ENCODE assay signal across 8 cellular contexts in genomic region chr1:111202707-111203623, GRCh38. TPM values are rescaled to one million over a fixed set of nuclear protein-coding genes. Genes with fewer than 3 reads are reported as not detected.
DNase-seq lines count a peak whose midpoint lies in the region; ATAC-seq and TF ChIP-seq lines count a peak whose summit lies in the region.

No MANE protein-coding gene starts in this region.

- H3K27me3 Mint-ChIP-seq in nephron progenitor cell (ENCODE audit: low read depth, poor library complexity): peaks cover 61% of the 10 kb centered on the region

- H3K27ac Mint-ChIP-seq in nephron progenitor cell: peak overlapping the region; percentile 92

- no peaks in the 10 kb centered on the region for H3K9me3 ChIP-seq in uterus

- H3K27ac ChIP-seq in brain microvascular endothelial cell (no peak overlapping the region), uterus (no peak overlapping the region)

- H3K36me3 Mint-ChIP-seq in nephron progenitor cell (ENCODE audit: low read depth): no peaks in the 10 kb centered on the region

- in situ Hi-C loops in brain microvascular endothelial cell (cut with HindIII; ENCODE audit: low pct_ligation_motif_present, low sequenced_read_pairs): loop anchor here (25.0 kb wide), 1 partner anchor 209 kb away; no protein-coding TSS in a partner anchor

- H3K27me3 ChIP-seq in brain microvascular endothelial cell (replicated peaks) (peaks cover 12% of the 10 kb centered on the region), uterus (no peaks in the 10 kb centered on the region)

- peak overlapping the region; percentile 53 for H3K4me3 ChIP-seq in brain microvascular endothelial cell (ENCODE audit: low read depth, low read length)
- H3K4me3 ChIP-seq in uterus: no peak overlapping the region

- H3K36me3 ChIP-seq in brain microvascular endothelial cell (replicated peaks): no peaks in the 10 kb centered on the region
- H3K36me3 ChIP-seq in uterus: no peaks in the 10 kb centered on the region

- H3K4me1 ChIP-seq in uterus: no peaks in the 10 kb centered on the region

- DNase-seq in Daoy (ENCODE audit: low read depth) (peak; percentile 19), brain microvascular endothelial cell (no peak), nephron progenitor cell (no peak), AML-193 (lab: John Stamatoyannopoulos, UW) (no peak), uterus (no peak)
- DNase-seq in activated effector memory CD4-positive, alpha-beta T cell treated with anti-CD3 and anti-CD28 coated beads, Interleukin-2, amount 50 U/mL, for 16 hours: no peak
- DNase-seq in stimulated activated CD4-positive, alpha-beta T cell treated with anti-CD3 and anti-CD28 coated beads, Interleukin-2, amount 100 ng/mL, for 48 hours: no peak

- peak overlapping the region; percentile 59 for H3K4me3 Mint-ChIP-seq in nephron progenitor cell

- TF ChIP-seq POLR2A in uterus (IDR thresholded peaks at IDR 0.05): no peak

- peak; percentile 1 for ATAC-seq in HG03521 (IDR thresholded peaks at IDR 0.05; ENCODE audit: unreplicated experiment)

- intact Hi-C loops in uterus (cut with DNase I; ENCODE audit: low total_unique reads): no loop called here

- TF ChIP-seq CTCF in brain microvascular endothelial cell (IDR thresholded peaks at IDR 0.05; ENCODE audit: low read depth, low read length, missing control alignments): no peak
- no peak for TF ChIP-seq CTCF in nephron progenitor cell (IDR thresholded peaks at IDR 0.05)
- TF ChIP-seq CTCF in uterus (IDR thresholded peaks at IDR 0.05): no peak

- H3K4me1 Mint-ChIP-seq in nephron progenitor cell: peaks cover 10% of the 10 kb centered on the region

- H3K9me3 Mint-ChIP-seq in nephron progenitor cell: peaks cover 6% of the 10 kb centered on the region

RNA-seq across cellular contexts. Expression of gene DENND2D, which starts 2.5 kb away (rescaled TPM):
- 5.7 and 11.0 TPM in 2 replicates for total RNA-seq in Daoy (2014; rRNA removed; shearing (Covaris generic))
- 10 to 100 TPM in 1 of 4 donors, 1 to 10 TPM in 3; 2.3 to 25.9 (median 8.0) TPM for total RNA-seq in uterus

RNA-seq across cellular contexts. Expression of gene CHI3L2, which starts 24.5 kb away (rescaled TPM):
- 0.29 TPM in 1 of 2 replicates, not detected in the other for total RNA-seq in Daoy (2014; rRNA removed; shearing (Covaris generic))
- under 1 TPM in 2 of 4 donors, not detected in 2; 0.69 to 0.77 TPM for total RNA-seq in uterus
